ENCODE assay signal across 21 cellular contexts in genomic region chr4:81084624-81085023, GRCh38. TPM values are rescaled to one million over a fixed set of nuclear protein-coding genes. Genes with fewer than 3 reads are reported as not detected.
"Had no signal": no experiment of that assay in that cellular context is flagged by ENCODE, and none has a peak within 500 bp of the region (broad histone marks: within the 10 kb centered on the region; RNA-seq: fewer than 3 reads in every experiment).

No MANE protein-coding gene starts in this region.

- DNase-seq: activated CD4-positive, alpha-beta T cell treated with anti-CD3 and anti-CD28 coated beads for 4 hours; activated CD8-positive, alpha-beta memory T cell treated with anti-CD3 and anti-CD28 coated beads, Interleukin-2, amount 50 U/mL, for 4 hours; activated CD8-positive, alpha-beta T cell treated with anti-CD3 and anti-CD28 coated beads, Interleukin-2, amount 10 ng/mL, durations not matched to agents 7 days and 5 days; activated effector memory CD4-positive, alpha-beta T cell treated with anti-CD3 and anti-CD28 coated beads, Interleukin-2, amount 50 U/mL, for 16 hours; activated T-cell treated with anti-CD3 and anti-CD28 coated beads, Interleukin-2, amount 50 U/mL, for 48 hours; gastrocnemius medialis; heart right ventricle; naive thymus-derived CD4-positive, alpha-beta T cell; posterior cingulate gyrus; retina; stimulated activated CD4-positive, alpha-beta T cell treated with anti-CD3 and anti-CD28 coated beads, Interleukin-2, amount 100 ng/mL, for 48 hours; stimulated activated naive B cell treated with anti-CD40 and anti-IgM and Interleukin-4, amounts not matched to agents 10 μg/mL and 1 μg/mL and 100 μg/mL, for 72 hours; substantia nigra; T-helper 2 cell had no signal

- H3K36me3 ChIP-seq: gastrocnemius medialis, heart right ventricle, neutrophil, tibial nerve, vagina had no signal

- H3K4me3 ChIP-seq: gastrocnemius medialis, heart right ventricle, tibial nerve, vagina had no signal

- H3K4me1 ChIP-seq: gastrocnemius medialis, heart right ventricle, tibial nerve, vagina had no signal

- H3K27me3 ChIP-seq: gastrocnemius medialis, heart right ventricle, neutrophil, tibial nerve, vagina had no signal

- H3K9me3 ChIP-seq: gastrocnemius medialis, heart right ventricle, neutrophil, tibial nerve, vagina had no signal

- H3K27ac ChIP-seq: gastrocnemius medialis, heart right ventricle, neutrophil, tibial nerve, vagina had no signal

- ATAC-seq: activated CD8-positive, alpha-beta T cell treated with anti-CD3 and anti-CD28 coated beads, Interleukin-2, amount 10 ng/mL, durations not matched to agents 7 days and 5 days; gastrocnemius medialis; heart right ventricle; left lobe of liver; naive thymus-derived CD4-positive, alpha-beta T cell; stimulated activated naive B cell treated with anti-CD40 and anti-IgM and Interleukin-4, amounts not matched to agents 10 μg/mL and 1 μg/mL and 100 μg/mL, for 72 hours; WTC11 had no signal

RNA-seq across cellular contexts. Expression of gene BMP3, which starts 54.1 kb away (rescaled TPM):
- total RNA-seq: activated CD8-positive, alpha-beta T cell treated with anti-CD3 and anti-CD28 coated beads, Interleukin-2, amount 10 ng/mL, durations not matched to agents 7 days and 5 days; cardiac septum; left lobe of liver; lung microvascular endothelial cell; naive thymus-derived CD4-positive, alpha-beta T cell had no signal
